ENCODE assay signal across 16 cellular contexts in genomic region chr10:82390866-82391658, GRCh38.
"Had no signal": no experiment of that assay in that cellular context is flagged by ENCODE, and none has a peak within 500 bp of the region (broad histone marks: within the 10 kb centered on the region; RNA-seq: fewer than 3 reads in every experiment).

No MANE protein-coding gene starts in this region.

- H3K27ac ChIP-seq: hepatocyte, lower lobe of right lung, tibial artery had no signal

- H3K4me2 ChIP-seq: hepatocyte had no signal

- H3K9me3 ChIP-seq: lower lobe of right lung, tibial artery had no signal

- H3K4me1 ChIP-seq: lower lobe of right lung, tibial artery had no signal

- H3K27me3 ChIP-seq: hepatocyte, tibial artery had no signal

- H3K4me3 ChIP-seq: hepatocyte, lower lobe of right lung, tibial artery had no signal

- ATAC-seq: activated CD4-positive, alpha-beta T cell treated with anti-CD3 and anti-CD28 coated beads for 36 hours; activated naive CD4-positive, alpha-beta T cell treated with anti-CD3 and anti-CD28 coated beads, Interleukin-2, amount 50 U/mL, for 72 hours; stimulated activated naive CD8-positive, alpha-beta T cell treated with anti-CD3 and anti-CD28 coated beads, Interleukin-15, Interleukin-2, amounts not matched to agents 100 U/mL and 50 U/mL, for 24 hours; T-helper 17 cell had no signal

- H3K36me3 ChIP-seq: lower lobe of right lung, tibial artery had no signal

- DNase-seq: activated CD4-positive, alpha-beta memory T cell treated with anti-CD3 and anti-CD28 coated beads for 36 hours; activated CD4-positive, alpha-beta T cell treated with anti-CD3 and anti-CD28 coated beads for 36 hours; activated gamma-delta T cell treated with Interleukin-2 at 50 U/mL for 16 hours; activated T-cell treated with anti-CD3 and anti-CD28 coated beads for 4 hours; effector memory CD4-positive, alpha-beta T cell; lower lobe of right lung; midbrain; occipital lobe; stimulated activated CD4-positive, alpha-beta T cell treated with anti-CD3 and anti-CD28 coated beads, Interleukin-12 subunit alpha, Interleukin-12 subunit beta, amount 100 ng/mL, for 4 hours; stimulated activated CD4-positive, alpha-beta T cell treated with anti-CD3 and anti-CD28 coated beads, Interleukin-1b, Interleukin-23, amount 100 ng/mL, for 48 hours; stimulated activated naive CD8-positive, alpha-beta T cell treated with anti-CD3 and anti-CD28 coated beads, Interleukin-15, Interleukin-2, amounts not matched to agents 100 U/mL and 50 U/mL, for 24 hours; substantia nigra; T-helper 17 cell; tibial artery had no signal

- H3K79me2 ChIP-seq: hepatocyte had no signal
